In genomic region chr9:133356391-133357091, GRCh38 we compare ENCODE assay signal across 8 cellular contexts. TPM values are rescaled to one million over a fixed set of nuclear protein-coding genes. Genes with fewer than 3 reads are reported as not detected.
DNase-seq lines count a peak whose midpoint lies in the region; ATAC-seq and TF ChIP-seq lines count a peak whose summit lies in the region.

A gene with protein sequence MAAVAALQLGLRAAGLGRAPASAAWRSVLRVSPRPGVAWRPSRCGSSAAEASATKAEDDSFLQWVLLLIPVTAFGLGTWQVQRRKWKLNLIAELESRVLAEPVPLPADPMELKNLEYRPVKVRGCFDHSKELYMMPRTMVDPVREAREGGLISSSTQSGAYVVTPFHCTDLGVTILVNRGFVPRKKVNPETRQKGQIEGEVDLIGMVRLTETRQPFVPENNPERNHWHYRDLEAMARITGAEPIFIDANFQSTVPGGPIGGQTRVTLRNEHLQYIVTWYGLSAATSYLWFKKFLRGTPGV (minus strand): TSS chr9:133356487. CDS start chr9:133356453, 34 bp downstream.
TSS of gene SURF2 (plus strand) at chr9:133356550. CDS start at chr9:133356593, 43 bp downstream.

- H3F3A ChIP-seq in Loucy (ENCODE audit: low read depth): peaks cover 4% of the 10 kb centered on the region; the same call in 1 of the 2 replicates

- 0 out of 2 replicates have a peak, but pooled peaks have one; percentile 13 for TF ChIP-seq CTCF in Loucy (conservative IDR thresholded peaks at IDR 0.05; ENCODE audit: low read length)
- no peak for TF ChIP-seq CTCF in heart left ventricle (IDR thresholded peaks at IDR 0.05)
- no peak for TF ChIP-seq CTCF in tibial nerve (IDR thresholded peaks at IDR 0.05)

- H3K4me2 ChIP-seq in Loucy (ENCODE audit: low read depth, low read length, poor library complexity, severe bottlenecking): peak within 1 kb of the TSS; percentile 95

- peak within 1 kb of the TSS; percentile 58 for H2AFZ ChIP-seq in Loucy (ENCODE audit: low read length)

- peak within 1 kb of the TSS; percentile 94 for H3K4me3 ChIP-seq in Loucy (ENCODE audit: low read length, poor library complexity, severe bottlenecking)
- H3K4me3 ChIP-seq in heart left ventricle: peak within 1 kb of the TSS; percentile 58 to 97 (median 86)
- H3K4me3 ChIP-seq in tibial nerve: peak within 1 kb of the TSS; percentile 71 to 90 (median 86)

- TF ChIP-seq POLR2A in heart left ventricle (IDR thresholded peaks at IDR 0.05): peak; percentile 13 to 87
- peak in 1 of 2 donors; percentile 42 for TF ChIP-seq POLR2A in tibial nerve (IDR thresholded peaks at IDR 0.05)

- H4K20me1 ChIP-seq in Loucy (ENCODE audit: insufficient read depth, low read length, poor library complexity, severe bottlenecking): peaks cover 29% of the 10 kb centered on the region

- H3K27ac ChIP-seq in heart left ventricle (peak within 1 kb of the TSS in 11 of 12 donors; percentile 65 to 89 (median 78)), tibial nerve (peak within 1 kb of the TSS in 3 of 4 donors; percentile 66 to 85 (median 78))

- TF ChIP-seq EP300 in tibial nerve (IDR thresholded peaks at IDR 0.05): peak in 1 of 2 donors; percentile 79

- intact Hi-C loops in heart left ventricle (cut with DNase I): loop anchor here in 2 of 10 donors (2.0 to 5.0 kb wide), 2 partner anchors 20 to 131 kb away; partner anchors contain the start of genes STKLD1 (in 1 of the 2) and SURF4 (in 1 of the 2)
- intact Hi-C loops in posterior cingulate gyrus (cut with DNase I): loop anchor here (5.0 to 10.0 kb wide), 2 partner anchors 58 to 121 kb away; partner anchors contain the start of genes REXO4 and SLC2A6

- H3K36me3 ChIP-seq in Loucy (ENCODE audit: insufficient read depth, low read length) (peaks cover 35% of the 10 kb centered on the region), heart left ventricle (peaks cover 0 to 47% (median 40%) of the 10 kb centered on the region in 9 donors), tibial nerve (peaks cover 0 to 64% (median 8%) of the 10 kb centered on the region in 3 donors)

- H3K9me3 ChIP-seq in Loucy (ENCODE audit: insufficient read depth, low read depth, low read length) (no peaks in the 10 kb centered on the region), heart left ventricle (no peaks in the 10 kb centered on the region), tibial nerve (no peaks in the 10 kb centered on the region)

- H3K27me3 ChIP-seq in Loucy (ENCODE audit: insufficient read depth, low read length, poor library complexity, severe bottlenecking): no peaks in the 10 kb centered on the region
- H3K27me3 ChIP-seq in heart left ventricle: no peaks in the 10 kb centered on the region
- H3K27me3 ChIP-seq in tibial nerve: no peaks in the 10 kb centered on the region

- H3K9me2 ChIP-seq in Loucy (replicated peaks; ENCODE audit: low read depth, low read length): no peaks in the 10 kb centered on the region

- DNase-seq in DMS114 treated with DMSO at 0.1 percent for 48 hours (lab: John Stamatoyannopoulos, UW; ENCODE audit: unreplicated experiment): peak; percentile 22
- peak; percentile 80 for DNase-seq in SW480 (ENCODE audit: low spot score)
- DNase-seq in activated naive CD8-positive, alpha-beta T cell treated with anti-CD3 and anti-CD28 coated beads, Interleukin-2, amount 50 U/mL, for 16 hours (ENCODE audit: low read depth, low spot score): peak; percentile 81
- DNase-seq in heart left ventricle: peak; percentile 88 to 94 (median 91)
- peak; percentile 80 to 98 (median 88) for DNase-seq in posterior cingulate gyrus
- DNase-seq in tibial nerve (ENCODE audit: low spot score in 2 of 2): peak; percentile 75 to 78

- peak; percentile 57 for ATAC-seq in GM21717 (IDR thresholded peaks at IDR 0.05; ENCODE audit: unreplicated experiment)
- ATAC-seq in heart left ventricle: peak; percentile 63 to 94 (median 90)

- WGBS in heart left ventricle, 4 donors: 1 to 4% (median 2%) methylated on average over 50 to 78 of the region's 78 CpGs
- WGBS in tibial nerve, 2 donors: 0 to 1% methylated on average over 37 to 49 of the region's 78 CpGs

- peak within 1 kb of the TSS; percentile 80 for H3K9ac ChIP-seq in Loucy (ENCODE audit: low read depth, low read length, poor library complexity, severe bottlenecking)

- peaks cover 52% of the 10 kb centered on the region for H3K79me2 ChIP-seq in Loucy (ENCODE audit: insufficient read depth, low read length)

- H3K4me1 ChIP-seq in Loucy (ENCODE audit: insufficient read depth, low read length, poor library complexity, severe bottlenecking) (peaks cover 8% of the 10 kb centered on the region), heart left ventricle (peaks cover 3 to 50% (median 26%) of the 10 kb centered on the region in 12 donors), tibial nerve (peaks cover 0 to 58% (median 22%) of the 10 kb centered on the region in 4 donors)

RNA-seq across cellular contexts. Expression of the first gene that starts in this region (rescaled TPM):
- total RNA-seq in heart left ventricle: 10 to 100 TPM; 36.8 to 58.1 (median 50.9) TPM
- polyA plus RNA-seq in heart left ventricle: 100 to 1,000 TPM in 1 of 2 donors, 10 to 100 TPM in 1; 70.8 to 104 TPM
- 10 to 100 TPM; 35.0 to 59.4 (median 41.6) TPM for total RNA-seq in tibial nerve

RNA-seq across cellular contexts. Expression of gene SURF2, which starts in this region (rescaled TPM):
- total RNA-seq in heart left ventricle (10 to 100 TPM; 10.0 to 24.8 (median 13.6) TPM), tibial nerve (10 to 100 TPM; 12.2 to 24.3 (median 23.0) TPM)
- 10 to 100 TPM; 31.1 to 41.1 TPM for polyA plus RNA-seq in heart left ventricle

Comparison
In these comparisons a context has a peak if more than half of its experiments do, and no peak if none do; other contexts are left out.
1. Peak in every context shown above with its lines: DNase-seq, ATAC-seq, H3K4me3 ChIP-seq and H3K27ac ChIP-seq.
2. DNase-seq: peak in every context shown above with its lines; median percentile 91 in heart left ventricle; 88 in posterior cingulate gyrus; 81 in activated naive CD8-positive, alpha-beta T cell treated with anti-CD3 and anti-CD28 coated beads, Interleukin-2, amount 50 U/mL, for 16 hours; 80 in SW480; 76 in tibial nerve; 22 in DMS114 treated with DMSO at 0.1 percent for 48 hours.